1 cellular context compared by ENCODE assay signal in genomic region chr20:21167261-21167660, GRCh38.
TF ChIP-seq lines count a peak whose summit lies in the region.

No MANE protein-coding gene starts in this region.

TF ChIP-seq in HepG2, 621 proteins besides CTCF, POLR2A, EP300 and RAD21:
- TF ChIP-seq RFX3 (CRISPR knock-in tag; IDR thresholded peaks at IDR 0.05) (no peak), ZUFSP (CRISPR knock-in tag; IDR thresholded peaks at IDR 0.05; ENCODE audit: borderline replicate concordance) (no peak), NFYC (CRISPR knock-in tag; IDR thresholded peaks at IDR 0.05) (no peak), BRCA1 (CRISPR knock-in tag; IDR thresholded peaks at IDR 0.05) (no peak), KMT2A (CRISPR knock-in tag; IDR thresholded peaks at IDR 0.05) (no peak), NAIF1 (CRISPR knock-in tag; IDR thresholded peaks at IDR 0.05; ENCODE audit: borderline replicate concordance) (no peak), KLF11 (CRISPR knock-in tag; IDR thresholded peaks at IDR 0.05) (no peak), POGZ (CRISPR knock-in tag; IDR thresholded peaks at IDR 0.05) (no peak), CC2D1A (CRISPR knock-in tag; IDR thresholded peaks at IDR 0.05) (no peak)
- TF ChIP-seq, protein P1, sequence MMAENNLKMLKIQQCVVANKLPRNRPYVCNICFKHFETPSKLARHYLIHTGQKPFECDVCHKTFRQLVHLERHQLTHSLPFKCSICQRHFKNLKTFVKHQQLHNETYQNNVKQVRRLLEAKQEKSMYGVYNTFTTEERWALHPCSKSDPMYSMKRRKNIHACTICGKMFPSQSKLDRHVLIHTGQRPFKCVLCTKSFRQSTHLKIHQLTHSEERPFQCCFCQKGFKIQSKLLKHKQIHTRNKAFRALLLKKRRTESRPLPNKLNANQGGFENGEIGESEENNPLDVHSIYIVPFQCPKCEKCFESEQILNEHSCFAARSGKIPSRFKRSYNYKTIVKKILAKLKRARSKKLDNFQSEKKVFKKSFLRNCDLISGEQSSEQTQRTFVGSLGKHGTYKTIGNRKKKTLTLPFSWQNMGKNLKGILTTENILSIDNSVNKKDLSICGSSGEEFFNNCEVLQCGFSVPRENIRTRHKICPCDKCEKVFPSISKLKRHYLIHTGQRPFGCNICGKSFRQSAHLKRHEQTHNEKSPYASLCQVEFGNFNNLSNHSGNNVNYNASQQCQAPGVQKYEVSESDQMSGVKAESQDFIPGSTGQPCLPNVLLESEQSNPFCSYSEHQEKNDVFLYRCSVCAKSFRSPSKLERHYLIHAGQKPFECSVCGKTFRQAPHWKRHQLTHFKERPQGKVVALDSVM (CRISPR knock-in tag; IDR thresholded peaks at IDR 0.05), result no peak
